ENCODE assay signal across 17 cellular contexts in genomic region chr10:94397549-94398370, GRCh38. TPM values are rescaled to one million over a fixed set of nuclear protein-coding genes. Genes with fewer than 3 reads are reported as not detected.
A peak's percentile ranks its signal among the peaks of the same experiment; 100 is the strongest.
DNase-seq lines count a peak whose midpoint lies in the region; ATAC-seq, FAIRE-seq and TF ChIP-seq lines count a peak whose summit lies in the region.
"Had no signal": no experiment of that assay in that cellular context is flagged by ENCODE, and none has a peak within 500 bp of the region (broad histone marks: within the 10 kb centered on the region; RNA-seq: fewer than 3 reads in every experiment).

No MANE protein-coding gene starts in this region.

- H3K4me1 ChIP-seq in HepG2 (ENCODE audit: insufficient read depth, low read length) (peaks cover 27% of the 10 kb centered on the region), right lobe of liver (no peaks in the 10 kb centered on the region), lower lobe of right lung (no peaks in the 10 kb centered on the region)
- no peaks in the 10 kb centered on the region for H3K4me1 ChIP-seq in CD8-positive, alpha-beta memory T cell (ENCODE audit: insufficient read depth, low read length)
- H3K4me1 ChIP-seq: Peyer's patch had no signal

- BruUV-seq in HepG2 (replicated peaks; lab: Mats Ljungman, UMichigan): no TSS peak

- ATAC-seq in HepG2 (no peak), right lobe of liver (no peak), lower lobe of right lung (no peak)

- peak overlapping the region in 1 of 8 donors; percentile 51 for H3K27ac Mint-ChIP-seq in CD8-positive, alpha-beta memory T cell
- no peak overlapping the region for H3K27ac Mint-ChIP-seq in activated T-helper 1 cell treated with anti-CD3 and anti-CD28 coated beads, Interleukin-12 subunit alpha, Interleukin-12 subunit beta, Interleukin-2, Interleukin-4 antibody, amounts not matched to agents 30 ng/mL and 10 ng/mL and 1 ng/mL, durations not matched to agents 14 hours and 24 hours and 36 hours
- H3K27ac Mint-ChIP-seq: activated CD4-positive, alpha-beta memory T cell treated with anti-CD3 and anti-CD28 coated beads for 36 hours; T-helper 2 cell treated with Interferon-gamma antibody and Interleukin-4, amounts not matched to agents 5 μg/mL and 100 μg/mL, for 36 hours had no signal

- 19% methylated on average over 12 of the region's 12 CpGs for WGBS in HepG2 (ENCODE audit: low lambda C conversion rate)
- WGBS in right lobe of liver (ENCODE audit: insufficient coverage, low coverage, low lambda C conversion rate, missing lambda C conversion rate): 58% methylated on average over 12 of the region's 12 CpGs

- no peaks in the 10 kb centered on the region for H4K20me1 ChIP-seq in HepG2 (ENCODE audit: insufficient read depth, low read length)

- peaks cover 0 to 9% (median 0%) of the 10 kb centered on the region in 5 donors for H3K9me3 Mint-ChIP-seq in CD8-positive, alpha-beta memory T cell
- no peaks in the 10 kb centered on the region for H3K9me3 Mint-ChIP-seq in activated T-helper 1 cell treated with anti-CD3 and anti-CD28 coated beads, Interleukin-12 subunit alpha, Interleukin-12 subunit beta, Interleukin-2, Interleukin-4 antibody, amounts not matched to agents 30 ng/mL and 10 ng/mL and 1 ng/mL, durations not matched to agents 14 hours and 24 hours and 36 hours
- H3K9me3 Mint-ChIP-seq: activated CD4-positive, alpha-beta memory T cell treated with anti-CD3 and anti-CD28 coated beads for 36 hours; T-helper 2 cell treated with Interferon-gamma antibody and Interleukin-4, amounts not matched to agents 5 μg/mL and 100 μg/mL, for 36 hours had no signal

- H3K4me3 ChIP-seq in HepG2 (replicated peaks in 1 of 3; ENCODE audit: insufficient read depth in 1 of 3, low read depth in 2 of 3, low read length in 3 of 3) (no peak overlapping the region), right lobe of liver (no peak overlapping the region), fibroblast of villous mesenchyme (ENCODE audit: low read depth, low read length) (no peak overlapping the region), lower lobe of right lung (no peak overlapping the region)
- H3K4me3 ChIP-seq in CD8-positive, alpha-beta memory T cell (ENCODE audit: low read length): no peak overlapping the region
- H3K4me3 ChIP-seq: lung, Peyer's patch, thoracic aorta had no signal

- no peak overlapping the region for H2AFZ ChIP-seq in HepG2 (ENCODE audit: low read length)

- no peaks in the 10 kb centered on the region for H3K36me3 ChIP-seq in HepG2 (replicated peaks in 1 of 2; ENCODE audit: control insufficient read depth in 1 of 2, insufficient read depth in 2 of 2, low read length in 2 of 2)
- H3K36me3 ChIP-seq in right lobe of liver: no peaks in the 10 kb centered on the region
- no peaks in the 10 kb centered on the region for H3K36me3 ChIP-seq in CD8-positive, alpha-beta memory T cell (ENCODE audit: insufficient read depth, low read length)
- no peaks in the 10 kb centered on the region for H3K36me3 ChIP-seq in lower lobe of right lung
- H3K36me3 ChIP-seq: Peyer's patch, thoracic aorta had no signal

- H3K27me3 ChIP-seq in HepG2 (ENCODE audit: control insufficient read depth in 1 of 2, insufficient read depth in 2 of 2, low read length in 2 of 2) (peaks cover 0 to 3% of the 10 kb centered on the region in 2 experiments; a peak in 1 of 5 replicates), right lobe of liver (no peaks in the 10 kb centered on the region), lower lobe of right lung (ENCODE audit: low read depth) (peaks cover 4% of the 10 kb centered on the region)
- peaks cover 6% of the 10 kb centered on the region for H3K27me3 ChIP-seq in CD8-positive, alpha-beta memory T cell (ENCODE audit: insufficient read depth, low read length, poor library complexity, severe bottlenecking)

- intact Hi-C loops in HepG2 (cut with micrococcal nuclease; ENCODE audit: unreplicated experiment): no loop called here
- intact Hi-C loops in right lobe of liver (cut with DNase I): no loop called here
- intact Hi-C loops in activated T-helper 1 cell treated with anti-CD3 and anti-CD28 coated beads, Interleukin-12 subunit alpha, Interleukin-12 subunit beta, Interleukin-2, Interleukin-4 antibody, amounts not matched to agents 30 ng/mL and 10 ng/mL and 1 ng/mL, durations not matched to agents 14 hours and 24 hours and 36 hours (cut with micrococcal nuclease): no loop called here
- intact Hi-C loops in lower lobe of right lung (cut with DNase I): no loop called here

- in situ Hi-C loops in HepG2 (cut with HindIII; ENCODE audit: extremely low pct_ligation_motif_present, low pct_unique_long_range_greater_than_20kb): no loop called here

- H3K4me2 ChIP-seq in HepG2 (ENCODE audit: low read depth, low read length): peak overlapping the region; percentile 41; the same call in 1 of the 2 replicates

- TF ChIP-seq CTCF in HepG2 (CRISPR knock-in tag; IDR thresholded peaks at IDR 0.05) (no peak), right lobe of liver (IDR thresholded peaks at IDR 0.05) (no peak), fibroblast of villous mesenchyme (IDR thresholded peaks at IDR 0.05; ENCODE audit: insufficient read depth, low read depth, low read length) (no peak), lower lobe of right lung (IDR thresholded peaks at IDR 0.05) (no peak)

- peaks cover 2 to 5% (median 5%) of the 10 kb centered on the region in 3 donors for H3K4me1 Mint-ChIP-seq in CD8-positive, alpha-beta memory T cell
- H3K4me1 Mint-ChIP-seq in activated T-helper 1 cell treated with anti-CD3 and anti-CD28 coated beads, Interleukin-12 subunit alpha, Interleukin-12 subunit beta, Interleukin-2, Interleukin-4 antibody, amounts not matched to agents 30 ng/mL and 10 ng/mL and 1 ng/mL, durations not matched to agents 14 hours and 24 hours and 36 hours (ENCODE audit: low read depth): no peaks in the 10 kb centered on the region

- no peaks in the 10 kb centered on the region for H3K36me3 Mint-ChIP-seq in CD8-positive, alpha-beta memory T cell
- no peaks in the 10 kb centered on the region for H3K36me3 Mint-ChIP-seq in activated T-helper 1 cell treated with anti-CD3 and anti-CD28 coated beads, Interleukin-12 subunit alpha, Interleukin-12 subunit beta, Interleukin-2, Interleukin-4 antibody, amounts not matched to agents 30 ng/mL and 10 ng/mL and 1 ng/mL, durations not matched to agents 14 hours and 24 hours and 36 hours (ENCODE audit: low read depth)
- H3K36me3 Mint-ChIP-seq: activated CD4-positive, alpha-beta memory T cell treated with anti-CD3 and anti-CD28 coated beads for 36 hours had no signal

- POLR2A ChIA-PET in HepG2 (lab: Yijun Ruan, JAX): no interaction called here
- POLR2A ChIA-PET in CD8-positive, alpha-beta memory T cell (lab: Charles Lee): no interaction called here

- H3K9ac ChIP-seq in HepG2 (ENCODE audit: insufficient read depth, low read depth, low read length): no peak overlapping the region

- H3K9me3 ChIP-seq in HepG2 (ENCODE audit: low read length) (no peaks in the 10 kb centered on the region), right lobe of liver (no peaks in the 10 kb centered on the region), lower lobe of right lung (no peaks in the 10 kb centered on the region)
- no peaks in the 10 kb centered on the region for H3K9me3 ChIP-seq in CD8-positive, alpha-beta memory T cell (ENCODE audit: low read length)
- H3K9me3 ChIP-seq: Peyer's patch, thoracic aorta had no signal

- H3K79me2 ChIP-seq in HepG2 (ENCODE audit: insufficient read depth, low read length): no peaks in the 10 kb centered on the region

- H3K27me3 Mint-ChIP-seq in CD8-positive, alpha-beta memory T cell: peaks cover 27 to 45% of the 10 kb centered on the region in 2 donors
- peaks cover 27% of the 10 kb centered on the region for H3K27me3 Mint-ChIP-seq in activated T-helper 1 cell treated with anti-CD3 and anti-CD28 coated beads, Interleukin-12 subunit alpha, Interleukin-12 subunit beta, Interleukin-2, Interleukin-4 antibody, amounts not matched to agents 30 ng/mL and 10 ng/mL and 1 ng/mL, durations not matched to agents 14 hours and 24 hours and 36 hours (ENCODE audit: insufficient read depth)

- DNase-seq in HepG2 (ENCODE audit: low spot score) (peak; percentile 30), right lobe of liver (no peak), RPMI7951 (ENCODE audit: low read depth) (peak; percentile 80), fibroblast of villous mesenchyme (ENCODE audit: low read depth) (peak; percentile 81), lower lobe of right lung (no peak), NCI-H82 treated with DMSO at 0.1 percent for 48 hours (lab: John Stamatoyannopoulos, UW; ENCODE audit: unreplicated experiment) (no peak)
- DNase-seq in CD8-positive, alpha-beta memory T cell: no peak
- DNase-seq in activated T-helper 1 cell treated with anti-CD3 and anti-CD28 coated beads, Interleukin-12 subunit alpha, Interleukin-12 subunit beta, Interleukin-2, Interleukin-4 antibody, amounts not matched to agents 30 ng/mL and 10 ng/mL and 1 ng/mL, durations not matched to agents 14 hours and 24 hours and 36 hours (ENCODE audit: low spot score): no peak
- DNase-seq: activated CD4-positive, alpha-beta memory T cell treated with anti-CD3 and anti-CD28 coated beads for 36 hours; activated gamma-delta T cell; hippocampal formation; NCI-H1092 treated with DMSO at 0.1 percent for 48 hours; Peyer's patch had no signal

- no peak for TF ChIP-seq RAD21 in HepG2 (CRISPR knock-in tag; IDR thresholded peaks at IDR 0.05)

- TF ChIP-seq EP300 in HepG2 (IDR thresholded peaks at IDR 0.05; ENCODE audit: low read depth in 2 of 2, low read length in 2 of 2): no peak
- no peak for TF ChIP-seq EP300 in HepG2 (CRISPR knock-in tag; IDR thresholded peaks at IDR 0.05; ENCODE audit: borderline replicate concordance)

- H3K4me3 Mint-ChIP-seq in CD8-positive, alpha-beta memory T cell: no peak overlapping the region
- no peak overlapping the region for H3K4me3 Mint-ChIP-seq in activated T-helper 1 cell treated with anti-CD3 and anti-CD28 coated beads, Interleukin-12 subunit alpha, Interleukin-12 subunit beta, Interleukin-2, Interleukin-4 antibody, amounts not matched to agents 30 ng/mL and 10 ng/mL and 1 ng/mL, durations not matched to agents 14 hours and 24 hours and 36 hours
- H3K4me3 Mint-ChIP-seq: activated CD4-positive, alpha-beta memory T cell treated with anti-CD3 and anti-CD28 coated beads for 36 hours; T-helper 2 cell treated with Interferon-gamma antibody and Interleukin-4, amounts not matched to agents 5 μg/mL and 100 μg/mL, for 36 hours had no signal

- H3K27ac ChIP-seq in HepG2 (ENCODE audit: extremely low read length, insufficient read depth, low read length) (no peak overlapping the region), right lobe of liver (no peak overlapping the region), lower lobe of right lung (no peak overlapping the region)
- H3K27ac ChIP-seq in CD8-positive, alpha-beta memory T cell (ENCODE audit: low read depth, low read length): no peak overlapping the region
- H3K27ac ChIP-seq: Peyer's patch, thoracic aorta had no signal

- CTCF ChIA-PET in HepG2 (lab: Yijun Ruan, JAX; ENCODE audit: low intra/inter-chr PET ratio, low total read pairs): no interaction called here
- CTCF ChIA-PET in CD8-positive, alpha-beta memory T cell (lab: Charles Lee): no interaction called here

- no peak for FAIRE-seq in HepG2 (lab: Jason Lieb, UNC)
- FAIRE-seq: bronchial epithelial cell had no signal

- TF ChIP-seq POLR2A in HepG2 (IDR thresholded peaks at IDR 0.05; ENCODE audit: insufficient read depth in 1 of 2, low read depth in 2 of 2, low read length in 2 of 2): no peak
- no peak for TF ChIP-seq POLR2A in right lobe of liver (IDR thresholded peaks at IDR 0.05)

RNA-seq across cellular contexts. Expression of gene TBC1D12, which starts 4.6 kb away (rescaled TPM):
- total RNA-seq in HepG2 (2016; rRNA removed; fragmentation: Illumina TruSeq; extraction: Trizol) (6.2 and 7.2 TPM in 2 replicates), right lobe of liver (1 to 10 TPM; 3.8 to 5.2 (median 4.9) TPM), fibroblast of villous mesenchyme (13.2 and 15.1 TPM in 2 replicates), lower lobe of right lung (12.5 TPM)
- total RNA-seq in HepG2 (2016; cell fraction: cytosol; rRNA removed; fragmentation: Illumina TruSeq; extraction: Trizol; ENCODE audit: low read depth): 3.8 TPM in 2 replicates
- 6.6 and 7.8 TPM in 2 replicates for total RNA-seq in HepG2 (2016; cell fraction: insoluble cytoplasmic fraction; rRNA removed; fragmentation: Illumina TruSeq; extraction: Trizol)
- 3.5 and 3.7 TPM in 2 replicates for total RNA-seq in HepG2 (2016; cell fraction: membrane; rRNA removed; fragmentation: Illumina TruSeq; extraction: Trizol)
- 7.8 and 8.9 TPM in 2 replicates for total RNA-seq in HepG2 (2016; cell fraction: nucleus; rRNA removed; fragmentation: Illumina TruSeq; extraction: Trizol)
- polyA plus RNA-seq in HepG2 (2011; rRNA removed): 4.7 and 5.7 TPM in 2 replicates
- polyA plus RNA-seq in HepG2 (2011; cell fraction: cytosol; rRNA removed): 1.6 and 2.7 TPM in 2 replicates
- 4.1 and 4.4 TPM in 2 replicates for polyA plus RNA-seq in HepG2 (2011; cell fraction: nucleus; rRNA removed)
- polyA plus RNA-seq in HepG2 (2012): 4.1 and 5.6 TPM in 2 replicates
- 0.58 and 0.60 TPM in 2 replicates for polyA plus RNA-seq in HepG2 (2016; cell fraction: cytosol; fragmentation: Illumina TruSeq; extraction: Trizol; ENCODE audit: low read depth)
- polyA plus RNA-seq in HepG2 (2016; cell fraction: insoluble cytoplasmic fraction; fragmentation: Illumina TruSeq; extraction: Trizol; ENCODE audit: low read depth): 5.1 and 6.4 TPM in 2 replicates
- 1.0 TPM in 2 replicates for polyA plus RNA-seq in HepG2 (2016; cell fraction: membrane; fragmentation: Illumina TruSeq; extraction: Trizol; ENCODE audit: low read depth)
- 9.5 and 10.1 TPM in 2 replicates for polyA plus RNA-seq in HepG2 (2016; cell fraction: nucleus; fragmentation: Illumina TruSeq; extraction: Trizol; ENCODE audit: insufficient read depth, low read depth)
- 2.9 and 3.1 TPM in 2 replicates for polyA minus RNA-seq in HepG2 (2011; rRNA and poly(A)+ RNA removed; ENCODE audit: low replicate concordance)
- polyA minus RNA-seq in HepG2 (2011; cell fraction: cytosol; rRNA and poly(A)+ RNA removed): 3.6 and 4.5 TPM in 2 replicates
- polyA minus RNA-seq in HepG2 (2011; cell fraction: nucleus; rRNA and poly(A)+ RNA removed): 9.8 and 10.6 TPM in 2 replicates
- total RNA-seq in RPMI7951 (2014; rRNA removed; shearing (Covaris generic)): 8.7 and 9.4 TPM in 2 replicates
- total RNA-seq in CD8-positive, alpha-beta memory T cell: under 1 TPM; 0.46 to 0.78 TPM
- polyA plus RNA-seq in CD8-positive, alpha-beta memory T cell: not detected
- total RNA-seq in activated T-helper 1 cell treated with anti-CD3 and anti-CD28 coated beads, Interleukin-12 subunit alpha, Interleukin-12 subunit beta, Interleukin-2, Interleukin-4 antibody, amounts not matched to agents 30 ng/mL and 10 ng/mL and 1 ng/mL, durations not matched to agents 14 hours and 24 hours and 36 hours: 0.73 and 0.86 TPM in 2 replicates

RNA-seq across cellular contexts. Expression of gene NOC3L, which starts 35.0 kb away (rescaled TPM):
- total RNA-seq in HepG2 (2016; rRNA removed; fragmentation: Illumina TruSeq; extraction: Trizol): 36.6 and 51.6 TPM in 2 replicates
- total RNA-seq in HepG2 (2016; cell fraction: cytosol; rRNA removed; fragmentation: Illumina TruSeq; extraction: Trizol; ENCODE audit: low read depth): 3.3 and 5.6 TPM in 2 replicates
- 37.9 and 52.0 TPM in 2 replicates for total RNA-seq in HepG2 (2016; cell fraction: insoluble cytoplasmic fraction; rRNA removed; fragmentation: Illumina TruSeq; extraction: Trizol)
- total RNA-seq in HepG2 (2016; cell fraction: membrane; rRNA removed; fragmentation: Illumina TruSeq; extraction: Trizol): 10.3 and 13.4 TPM in 2 replicates
- 43.7 and 47.1 TPM in 2 replicates for total RNA-seq in HepG2 (2016; cell fraction: nucleus; rRNA removed; fragmentation: Illumina TruSeq; extraction: Trizol)
- polyA plus RNA-seq in HepG2 (2011; rRNA removed): 7.6 and 7.8 TPM in 2 replicates
- polyA plus RNA-seq in HepG2 (2011; cell fraction: cytosol; rRNA removed): 2.6 and 4.6 TPM in 2 replicates
- 6.8 and 10.5 TPM in 2 replicates for polyA plus RNA-seq in HepG2 (2011; cell fraction: nucleus; rRNA removed)
- 11.7 and 12.3 TPM in 2 replicates for polyA plus RNA-seq in HepG2 (2012)
- polyA plus RNA-seq in HepG2 (2016; cell fraction: cytosol; fragmentation: Illumina TruSeq; extraction: Trizol; ENCODE audit: low read depth): 0.78 TPM in 2 replicates
- polyA plus RNA-seq in HepG2 (2016; cell fraction: insoluble cytoplasmic fraction; fragmentation: Illumina TruSeq; extraction: Trizol; ENCODE audit: low read depth): 24.0 and 26.8 TPM in 2 replicates
- 3.0 and 3.5 TPM in 2 replicates for polyA plus RNA-seq in HepG2 (2016; cell fraction: membrane; fragmentation: Illumina TruSeq; extraction: Trizol; ENCODE audit: low read depth)
- polyA plus RNA-seq in HepG2 (2016; cell fraction: nucleus; fragmentation: Illumina TruSeq; extraction: Trizol; ENCODE audit: insufficient read depth, low read depth): 31.8 and 34.0 TPM in 2 replicates
- 7.5 and 18.8 TPM in 2 replicates for polyA minus RNA-seq in HepG2 (2011; rRNA and poly(A)+ RNA removed; ENCODE audit: low replicate concordance)
- 5.9 and 7.6 TPM in 2 replicates for polyA minus RNA-seq in HepG2 (2011; cell fraction: cytosol; rRNA and poly(A)+ RNA removed)
- 42.9 and 44.5 TPM in 2 replicates for polyA minus RNA-seq in HepG2 (2011; cell fraction: nucleus; rRNA and poly(A)+ RNA removed)
- 10 to 100 TPM in 1 of 6 experiments, 1 to 10 TPM in 5; 6.2 to 11.2 (median 9.5) TPM for total RNA-seq in right lobe of liver
- total RNA-seq in RPMI7951 (2014; rRNA removed; shearing (Covaris generic)): 31.6 and 40.4 TPM in 2 replicates
- 16.1 and 39.7 TPM in 2 replicates for total RNA-seq in fibroblast of villous mesenchyme
- total RNA-seq in CD8-positive, alpha-beta memory T cell: 10 to 100 TPM; 57.2 TPM
- 14.0 TPM for polyA plus RNA-seq in CD8-positive, alpha-beta memory T cell
- total RNA-seq in activated T-helper 1 cell treated with anti-CD3 and anti-CD28 coated beads, Interleukin-12 subunit alpha, Interleukin-12 subunit beta, Interleukin-2, Interleukin-4 antibody, amounts not matched to agents 30 ng/mL and 10 ng/mL and 1 ng/mL, durations not matched to agents 14 hours and 24 hours and 36 hours: 47.7 and 47.8 TPM in 2 replicates
- total RNA-seq in lower lobe of right lung: 13.9 TPM

Comparison
In these comparisons a context has a peak if more than half of its experiments do, and no peak if none do; other contexts are left out.
1. DNase-seq: peak in HepG2 (single experiment), RPMI7951 (single experiment) and fibroblast of villous mesenchyme (single experiment); none in right lobe of liver (0 of 3), CD8-positive, alpha-beta memory T cell (0 of 5), activated T-helper 1 cell treated with anti-CD3 and anti-CD28 coated beads, Interleukin-12 subunit alpha, Interleukin-12 subunit beta, Interleukin-2, Interleukin-4 antibody, amounts not matched to agents 30 ng/mL and 10 ng/mL and 1 ng/mL, durations not matched to agents 14 hours and 24 hours and 36 hours (single experiment), lower lobe of right lung (single experiment) and NCI-H82 treated with DMSO at 0.1 percent for 48 hours (single experiment).